Comparison of ENCODE assay signal across 1 cellular context in genomic region chr2:39510087-39510486, GRCh38.
TF ChIP-seq lines count a peak whose summit lies in the region.

No MANE protein-coding gene starts in this region.

TF ChIP-seq in K562, 482 proteins besides CTCF, POLR2A, EP300 and RAD21 (continued from another document):
- TF ChIP-seq ZBTB9 (CRISPR knock-in tag; IDR thresholded peaks at IDR 0.05) (no peak), ZNF583 (CRISPR knock-in tag; IDR thresholded peaks at IDR 0.05) (no peak), L3MBTL2 (IDR thresholded peaks at IDR 0.05) (no peak), TCF7 (IDR thresholded peaks at IDR 0.05; ENCODE audit: borderline replicate concordance) (no peak), SMC3 (conservative IDR thresholded peaks at IDR 0.05; ENCODE audit: insufficient read depth, low read depth, low read length) (no peak), PCBP2 (IDR thresholded peaks at IDR 0.05; ENCODE audit: low read depth, low read length, poor library complexity, severe bottlenecking) (no peak), TFE3 (CRISPR knock-in tag; IDR thresholded peaks at IDR 0.05) (no peak), THRA (IDR thresholded peaks at IDR 0.05) (no peak), CREB5 (CRISPR knock-in tag; IDR thresholded peaks at IDR 0.05) (no peak), RNF219 (CRISPR knock-in tag; IDR thresholded peaks at IDR 0.05) (no peak), MITF (IDR thresholded peaks at IDR 0.05) (no peak), MAX (CRISPR knock-in tag; IDR thresholded peaks at IDR 0.05) (no peak), SMAD2 (IDR thresholded peaks at IDR 0.05; ENCODE audit: low read depth, low read length) (no peak), HES1 (IDR thresholded peaks at IDR 0.05; ENCODE audit: low read depth) (no peak), ZNF133 (CRISPR knock-in tag; IDR thresholded peaks at IDR 0.05) (no peak)
